10 cellular contexts compared by ENCODE assay signal in the genomic region with DNA sequence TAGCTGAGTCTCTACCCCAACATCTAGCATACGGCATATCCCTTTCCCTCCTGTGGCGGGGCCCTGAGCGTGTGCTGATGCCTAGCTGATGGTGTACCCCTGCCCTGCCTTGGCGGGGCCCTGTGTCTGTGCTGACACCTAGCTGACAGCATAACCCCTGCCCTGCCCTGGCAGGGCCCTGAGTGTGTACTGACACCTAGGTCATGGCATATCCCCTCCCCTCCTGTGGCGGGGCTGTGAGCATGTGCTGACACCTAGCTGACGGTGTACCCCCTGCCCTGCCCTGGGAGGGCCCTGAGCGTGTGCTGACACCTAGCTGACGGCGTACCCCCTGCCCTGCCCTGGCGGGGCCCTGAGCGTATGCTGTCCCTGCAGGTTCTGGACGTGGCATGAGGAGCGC.
"Had no signal": no experiment of that assay in that cellular context is flagged by ENCODE, and none has a peak within 500 bp of the region (broad histone marks: within the 10 kb centered on the region; RNA-seq: fewer than 3 reads in every experiment).

No MANE protein-coding gene starts in this region.

- H3K4me1 ChIP-seq: esophagus muscularis mucosa, parathyroid adenoma, sigmoid colon, SJCRH30 had no signal

- DNase-seq: activated effector memory CD4-positive, alpha-beta T cell treated with Interleukin-2 at 50 U/mL for 16 hours; islet precursor cell; sigmoid colon; SJCRH30; spleen; substantia nigra; trophoblast cell had no signal

- H3K27me3 ChIP-seq: esophagus muscularis mucosa, sigmoid colon, SJCRH30, spleen had no signal

- H3K27ac ChIP-seq: esophagus muscularis mucosa, parathyroid adenoma, sigmoid colon, SJCRH30, spleen had no signal

- H3K9me3 ChIP-seq: esophagus muscularis mucosa, sigmoid colon, SJCRH30, spleen had no signal

- ATAC-seq: left lobe of liver had no signal

- H3K4me3 ChIP-seq: esophagus muscularis mucosa, sigmoid colon, SJCRH30, spleen had no signal

- H3K36me3 ChIP-seq: SJCRH30 had no signal
